Comparison of ENCODE assay signal across 1 cellular context in genomic region chr5:177509361-177509951, GRCh38.
TF ChIP-seq lines count a peak whose summit lies in the region.

TSS of gene DOK3 (minus strand) at chr5:177509826. CDS start at chr5:177509540, 286 bp downstream.

TF ChIP-seq in GM23338, 12 proteins besides CTCF, POLR2A, EP300 and RAD21 (continued from another document):
- TF ChIP-seq REST (IDR thresholded peaks at IDR 0.05; ENCODE audit: unreplicated experiment) (no peak), CREB1 (CRISPR knock-in tag; IDR thresholded peaks at IDR 0.05; ENCODE audit: low read depth) (no peak), ZNF114 (CRISPR knock-in tag; IDR thresholded peaks at IDR 0.05) (no peak), EZH2phosphoT487 (IDR thresholded peaks at IDR 0.05; ENCODE audit: unreplicated experiment) (no peak), NANOG (IDR thresholded peaks at IDR 0.05; ENCODE audit: borderline replicate concordance) (no peak), ZNF331 (CRISPR knock-in tag; IDR thresholded peaks at IDR 0.05; ENCODE audit: low read depth) (no peak), ZNF462 (CRISPR knock-in tag; IDR thresholded peaks at IDR 0.05) (no peak), JUNB (IDR thresholded peaks at IDR 0.05; ENCODE audit: unreplicated experiment) (no peak)
